ENCODE assay signal across 33 cellular contexts in genomic region chr3:80705290-80705689, GRCh38.
"Had no signal": no experiment of that assay in that cellular context is flagged by ENCODE, and none has a peak within 500 bp of the region (broad histone marks: within the 10 kb centered on the region; RNA-seq: fewer than 3 reads in every experiment).

No MANE protein-coding gene starts in this region.

- DNase-seq: activated B cell treated with CpG ODN at 0.5 μM for 24 hours; activated CD4-positive, alpha-beta memory T cell treated with anti-CD3 and anti-CD28 coated beads for 36 hours; activated CD4-positive, alpha-beta T cell treated with anti-CD3 and anti-CD28 coated beads for 4 hours; activated CD4-positive, alpha-beta T cell treated with anti-CD3 and anti-CD28 coated beads, Interleukin-2, amount 10 ng/mL, durations not matched to agents 24 days and 14 days; activated CD4-positive, alpha-beta T cell treated with anti-CD3 and anti-CD28 coated beads, Interleukin-2, amount 50 U/mL, for 1 hour; activated CD4-positive, alpha-beta T cell treated with anti-CD3 and anti-CD28 coated beads, Interleukin-2, amount 50 U/mL, for 4 hours; activated CD4-positive, CD25-positive, alpha-beta regulatory T cell treated with anti-CD3 and anti-CD28 coated beads, Interleukin-2, amount 50 U/mL, for 72 hours; activated CD8-positive, alpha-beta memory T cell treated with anti-CD3 and anti-CD28 coated beads, Interleukin-2, amount 50 U/mL, for 4 hours; activated CD8-positive, alpha-beta T cell treated with anti-CD3 and anti-CD28 coated beads for 36 hours; activated effector memory CD4-positive, alpha-beta T cell treated with anti-CD3 and anti-CD28 coated beads, Interleukin-2, amount 50 U/mL, for 16 hours; activated gamma-delta T cell treated with Interleukin-2 at 50 U/mL for 16 hours; activated naive CD4-positive, alpha-beta T cell; activated naive CD4-positive, alpha-beta T cell treated with anti-CD3 and anti-CD28 coated beads for 36 hours; activated naive CD4-positive, alpha-beta T cell treated with anti-CD3 and anti-CD28 coated beads, Interleukin-2, amount 50 U/mL, for 16 hours; activated naive CD8-positive, alpha-beta T cell treated with anti-CD3 and anti-CD28 coated beads for 36 hours; activated T-cell treated with anti-CD3 and anti-CD28 coated beads for 4 hours; activated T-cell treated with anti-CD3 and anti-CD28 coated beads, Interleukin-2, amount 50 U/mL, for 1 hour; activated T-cell treated with anti-CD3 and anti-CD28 coated beads, Interleukin-2, amount 50 U/mL, for 4 hours; activated T-cell treated with anti-CD3 and anti-CD28 coated beads, Interleukin-2, amount 50 U/mL, for 72 hours; adrenal gland; amniotic stem cell; aorta; body of pancreas; brain microvascular endothelial cell; central memory CD4-positive, alpha-beta T cell; T-helper 2 cell; T-helper 9 cell had no signal

- H3K27me3 ChIP-seq: adrenal gland, body of pancreas, brain microvascular endothelial cell, breast epithelium had no signal

- H3K36me3 ChIP-seq: adrenal gland, brain microvascular endothelial cell, breast epithelium had no signal

- H3K4me3 ChIP-seq: adrenal gland, body of pancreas, breast epithelium had no signal

- ATAC-seq: activated CD8-positive, alpha-beta T cell treated with anti-CD3 and anti-CD28 coated beads for 36 hours; activated naive CD4-positive, alpha-beta T cell treated with anti-CD3 and anti-CD28 coated beads, Interleukin-2, amount 50 U/mL, for 72 hours; activated T-cell treated with anti-CD3 and anti-CD28 coated beads, Interleukin-2, amount 50 U/mL, for 4 hours; activated T-cell treated with anti-CD3 and anti-CD28 coated beads, Interleukin-2, amount 50 U/mL, for 72 hours; activated T-helper 17 cell treated with anti-CD3 and anti-CD28 coated beads, Interleukin-2, amount 50 U/mL, for 72 hours; body of pancreas had no signal

- H3K4me1 ChIP-seq: adrenal gland, body of pancreas, breast epithelium had no signal

- H3K9me3 ChIP-seq: adrenal gland, body of pancreas had no signal

- FAIRE-seq: astrocyte, TTC549 had no signal

- H3K27ac ChIP-seq: adrenal gland, body of pancreas, brain microvascular endothelial cell, breast epithelium, VCaP had no signal
